In the genomic region with DNA sequence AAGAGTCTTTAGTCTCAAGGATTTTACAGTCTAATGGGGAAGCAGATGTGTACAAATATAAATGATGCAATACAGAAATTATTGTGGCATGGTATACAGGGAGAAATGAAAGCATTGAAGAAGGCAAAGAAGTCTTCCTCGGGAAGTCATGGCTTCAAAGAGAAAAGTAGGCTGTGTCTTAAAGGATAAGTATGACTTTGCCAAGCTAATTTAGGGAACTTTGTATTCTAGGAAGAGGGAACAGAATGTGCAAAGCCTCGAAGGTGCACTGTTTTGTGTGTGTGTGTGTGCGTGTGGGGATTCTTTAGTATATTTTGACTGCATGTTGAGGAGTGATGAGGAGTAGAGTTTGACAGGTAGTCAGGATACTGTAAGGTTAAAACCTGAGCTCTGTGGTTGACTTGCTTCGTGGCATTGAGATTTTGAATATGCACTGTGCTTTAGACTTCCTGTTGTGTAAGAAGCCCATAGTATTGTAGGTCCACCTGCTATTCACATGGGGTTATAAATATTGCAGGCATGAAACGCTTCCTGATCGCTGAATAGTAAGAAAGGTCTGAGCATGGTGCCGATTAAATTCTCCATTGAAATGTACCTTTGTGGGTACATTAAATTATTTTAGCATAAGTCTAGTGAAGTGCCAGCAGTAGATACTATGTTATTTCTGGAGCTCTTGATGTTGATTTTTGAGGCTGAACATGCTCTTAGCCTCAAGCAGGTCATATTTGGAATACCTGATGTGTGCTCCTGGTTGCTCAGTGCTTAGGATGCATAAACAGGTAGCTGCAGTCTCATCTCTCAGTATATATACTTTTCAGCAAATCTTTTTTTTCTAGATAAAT, we compare ENCODE assay signal across 8 cellular contexts. TPM values are rescaled to one million over a fixed set of nuclear protein-coding genes. Genes with fewer than 3 reads are reported as not detected.
DNase-seq lines count a peak whose midpoint lies in the region; ATAC-seq, FAIRE-seq and TF ChIP-seq lines count a peak whose summit lies in the region.

No MANE protein-coding gene starts in this region.

- RAD21 ChIA-PET in GM12878 (lab: Charles Lee; ENCODE audit: unreplicated experiment) = interaction anchor here (0.8 to 12.1 kb wide), 12 partner anchors 8 to 237 kb away, joined by 3 to 189 read pairs (median 6); a partner anchor contains a TSS

- TF ChIP-seq EP300 in GM12878 (IDR thresholded peaks at IDR 0.05; ENCODE audit: borderline replicate concordance in 1 of 2, control insufficient read depth in 1 of 2, low read depth in 2 of 2, low read length in 2 of 2) = no peak

- TSS peak; percentile 53 for BruUV-seq in GM12878 (replicated peaks; lab: Mats Ljungman, UMichigan)

- SMC1A ChIA-PET in GM12878 (lab: Charles Lee; ENCODE audit: uncharacterized antibody, unreplicated experiment) = interaction anchor here (1.0 to 18.1 kb wide), 7 partner anchors 12 to 229 kb away, joined by 3 to 426 read pairs (median 5); no protein-coding TSS in a partner anchor

- no peak; the same call in 1 of the 2 replicates for TF ChIP-seq POLR2A in GM12878 (IDR thresholded peaks at IDR 0.05; ENCODE audit: low read depth, low read length)

- POLR2A ChIA-PET in GM12878 (lab: Charles Lee) = interaction anchor here (0.5 to 15.7 kb wide), 9 partner anchors 6 to 228 kb away, joined by 3 to 243 read pairs (median 4); a partner anchor contains a TSS

- CTCF ChIA-PET in GM12878 (lab: Yijun Ruan, JAX) = interaction anchor here (0.7 to 18.7 kb wide), 12 partner anchors 9 to 69 kb away, joined by 3 to 271 read pairs (median 6); a partner anchor contains a TSS

- in situ Hi-C loops in GM12878 (cut with MboI) = no loop called here

- peaks cover 95% of the 10 kb centered on the region for H3K79me2 ChIP-seq in GM12878 (ENCODE audit: control insufficient read depth, insufficient read depth, low read length)

- peak overlapping the region; percentile 88 for H3K9ac ChIP-seq in GM12878 (ENCODE audit: control insufficient read depth, insufficient read depth, low read length)

- no peak for TF ChIP-seq CTCF in GM12878 (IDR thresholded peaks at IDR 0.05 in 2 of 3, conservative IDR thresholded peaks at IDR 0.05 in 1 of 3; ENCODE audit: control insufficient read depth in 2 of 3, extremely low read depth in 1 of 3, insufficient read depth in 1 of 3, low read depth in 3 of 3, low read length in 3 of 3)

- intact Hi-C loops in GM12878 (cut with micrococcal nuclease; ENCODE audit: unreplicated experiment) = no loop called here

- no peaks in the 10 kb centered on the region for H4K20me1 ChIP-seq in GM12878 (ENCODE audit: control insufficient read depth, insufficient read depth)

- peaks cover 0 to 21% of the 10 kb centered on the region in 2 experiments; a peak in 2 of 4 replicates for H3K36me3 ChIP-seq in GM12878 (ENCODE audit: control insufficient read depth in 2 of 2, insufficient read depth in 2 of 2, low read length in 1 of 2)

- ATAC-seq in GM12878 (peak; percentile 35), GM18868 (IDR thresholded peaks at IDR 0.05; ENCODE audit: unreplicated experiment) (no peak)
- peak; percentile 23 for ATAC-seq in stimulated activated naive CD8-positive, alpha-beta T cell treated with anti-CD3 and anti-CD28 coated beads, Interleukin-15, Interleukin-2, amounts not matched to agents 100 U/mL and 50 U/mL, for 24 hours

- H3K9me3 ChIP-seq in GM12878 (replicated peaks; ENCODE audit: control insufficient read depth, insufficient read depth, low read length) = no peaks in the 10 kb centered on the region

- peak overlapping the region; percentile 97 for H3K27ac ChIP-seq in GM12878 (ENCODE audit: control insufficient read depth, insufficient read depth)

- peak; percentile 54 for FAIRE-seq in GM12878 (lab: Jason Lieb, UNC)

- H3K27me3 ChIP-seq in GM12878 (replicated peaks in 1 of 2; ENCODE audit: control insufficient read depth in 2 of 2, insufficient read depth in 2 of 2, low read length in 1 of 2) = no peaks in the 10 kb centered on the region

- peaks cover 68% of the 10 kb centered on the region for H3K4me1 ChIP-seq in GM12878 (ENCODE audit: control insufficient read depth, insufficient read depth, low read length)

- TF ChIP-seq RAD21 in GM12878 (IDR thresholded peaks at IDR 0.05; ENCODE audit: insufficient read depth, low read depth, low read length) = no peak

- DNase-seq in SIG-M5 treated with dmso at 0.1 percent for 504 hours (lab: John Stamatoyannopoulos, UW; ENCODE audit: unreplicated experiment) = peak; percentile 49
- no peak for DNase-seq in SIG-M5 (lab: John Stamatoyannopoulos, UW)
- DNase-seq in KG1 (lab: John Stamatoyannopoulos, UW) = peak; percentile 17
- no peak for DNase-seq in GM12878 (ENCODE audit: low read depth, low spot score)
- no peak for DNase-seq in stimulated activated naive CD8-positive, alpha-beta T cell treated with anti-CD3 and anti-CD28 coated beads, Interleukin-15, Interleukin-2, amounts not matched to agents 100 U/mL and 50 U/mL, for 24 hours
- no peak for DNase-seq in mucosa of gallbladder (ENCODE audit: low spot score)
- DNase-seq in amniotic stem cell (lab: John Stamatoyannopoulos, UW) = no peak

- H3K4me3 ChIP-seq in GM12878 = peak overlapping the region; percentile 65

- under 1% methylated on average over 7 of the region's 7 CpGs for WGBS in GM12878 (ENCODE audit: insufficient coverage, insufficient replicate concordance, low lambda C conversion rate, missing lambda C conversion rate)

- H2AFZ ChIP-seq in GM12878 (ENCODE audit: control insufficient read depth, low read depth, low read length) = no peak overlapping the region

- H3K4me2 ChIP-seq in GM12878 (ENCODE audit: control insufficient read depth, insufficient read depth) = peak overlapping the region; percentile 93

TF ChIP-seq in GM12878, 131 proteins besides CTCF, POLR2A, EP300 and RAD21 (continues in another document):
- TF ChIP-seq, protein P1, sequence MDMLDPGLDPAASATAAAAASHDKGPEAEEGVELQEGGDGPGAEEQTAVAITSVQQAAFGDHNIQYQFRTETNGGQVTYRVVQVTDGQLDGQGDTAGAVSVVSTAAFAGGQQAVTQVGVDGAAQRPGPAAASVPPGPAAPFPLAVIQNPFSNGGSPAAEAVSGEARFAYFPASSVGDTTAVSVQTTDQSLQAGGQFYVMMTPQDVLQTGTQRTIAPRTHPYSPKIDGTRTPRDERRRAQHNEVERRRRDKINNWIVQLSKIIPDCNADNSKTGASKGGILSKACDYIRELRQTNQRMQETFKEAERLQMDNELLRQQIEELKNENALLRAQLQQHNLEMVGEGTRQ (IDR thresholded peaks at IDR 0.05; ENCODE audit: borderline replicate concordance, low read depth, low read length) = no peak
- TF ChIP-seq CREB1 (IDR thresholded peaks at IDR 0.05; ENCODE audit: low read depth) = no peak
- TF ChIP-seq CBX3 (IDR thresholded peaks at IDR 0.05; ENCODE audit: borderline replicate concordance, low read depth) = no peak
- TF ChIP-seq, protein P2, sequence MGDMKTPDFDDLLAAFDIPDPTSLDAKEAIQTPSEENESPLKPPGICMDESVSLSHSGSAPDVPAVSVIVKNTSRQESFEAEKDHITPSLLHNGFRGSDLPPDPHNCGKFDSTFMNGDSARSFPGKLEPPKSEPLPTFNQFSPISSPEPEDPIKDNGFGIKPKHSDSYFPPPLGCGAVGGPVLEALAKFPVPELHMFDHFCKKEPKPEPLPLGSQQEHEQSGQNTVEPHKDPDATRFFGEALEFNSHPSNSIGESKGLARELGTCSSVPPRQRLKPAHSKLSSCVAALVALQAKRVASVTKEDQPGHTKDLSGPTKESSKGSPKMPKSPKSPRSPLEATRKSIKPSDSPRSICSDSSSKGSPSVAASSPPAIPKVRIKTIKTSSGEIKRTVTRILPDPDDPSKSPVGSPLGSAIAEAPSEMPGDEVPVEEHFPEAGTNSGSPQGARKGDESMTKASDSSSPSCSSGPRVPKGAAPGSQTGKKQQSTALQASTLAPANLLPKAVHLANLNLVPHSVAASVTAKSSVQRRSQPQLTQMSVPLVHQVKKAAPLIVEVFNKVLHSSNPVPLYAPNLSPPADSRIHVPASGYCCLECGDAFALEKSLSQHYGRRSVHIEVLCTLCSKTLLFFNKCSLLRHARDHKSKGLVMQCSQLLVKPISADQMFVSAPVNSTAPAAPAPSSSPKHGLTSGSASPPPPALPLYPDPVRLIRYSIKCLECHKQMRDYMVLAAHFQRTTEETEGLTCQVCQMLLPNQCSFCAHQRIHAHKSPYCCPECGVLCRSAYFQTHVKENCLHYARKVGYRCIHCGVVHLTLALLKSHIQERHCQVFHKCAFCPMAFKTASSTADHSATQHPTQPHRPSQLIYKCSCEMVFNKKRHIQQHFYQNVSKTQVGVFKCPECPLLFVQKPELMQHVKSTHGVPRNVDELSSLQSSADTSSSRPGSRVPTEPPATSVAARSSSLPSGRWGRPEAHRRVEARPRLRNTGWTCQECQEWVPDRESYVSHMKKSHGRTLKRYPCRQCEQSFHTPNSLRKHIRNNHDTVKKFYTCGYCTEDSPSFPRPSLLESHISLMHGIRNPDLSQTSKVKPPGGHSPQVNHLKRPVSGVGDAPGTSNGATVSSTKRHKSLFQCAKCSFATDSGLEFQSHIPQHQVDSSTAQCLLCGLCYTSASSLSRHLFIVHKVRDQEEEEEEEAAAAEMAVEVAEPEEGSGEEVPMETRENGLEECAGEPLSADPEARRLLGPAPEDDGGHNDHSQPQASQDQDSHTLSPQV (IDR thresholded peaks at IDR 0.05) = no peak
- no peak; the same call in 1 of the 2 replicates for TF ChIP-seq CREM (IDR thresholded peaks at IDR 0.05; ENCODE audit: low read depth)
- TF ChIP-seq, protein P3, sequence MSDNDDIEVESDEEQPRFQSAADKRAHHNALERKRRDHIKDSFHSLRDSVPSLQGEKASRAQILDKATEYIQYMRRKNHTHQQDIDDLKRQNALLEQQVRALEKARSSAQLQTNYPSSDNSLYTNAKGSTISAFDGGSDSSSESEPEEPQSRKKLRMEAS (IDR thresholded peaks at IDR 0.05; ENCODE audit: low read depth, low read length) = no peak; the same call in none of the 2 replicates

RNA-seq across cellular contexts. Expression of a gene that starts 8.0 kb away (rescaled TPM):
- 113 and 116 TPM in 2 replicates for total RNA-seq in GM12878 (2013; cell fraction: nucleolus; rRNA removed)
- total RNA-seq in GM12878 (2014; rRNA removed) (103 and 107 TPM in 2 replicates), GM12878 (2014; rRNA removed; fragmentation: Illumina TruSeq; extraction: Trizol) (92.9 and 97.1 TPM in 2 replicates), GM12878 (2021) (115 and 121 TPM in 2 replicates), mucosa of gallbladder (47.6 TPM)
- 97.2 TPM for polyA plus RNA-seq in GM12878 (2011; ENCODE audit: low read depth)
- polyA plus RNA-seq in GM12878 (2011; rRNA removed) (103 and 120 TPM in 2 replicates), GM12878 (2014; fragmentation: Illumina TruSeq; extraction: Trizol) (177 and 223 TPM in 2 replicates), GM12878 (2014; fragmentation: Nextera tagmentation; extraction: Ambion mirVana) (10 to 100 TPM; 33.4 to 42.4 TPM), GM12878 (2014; rRNA removed) (98.3 and 107 TPM in 2 replicates), GM12878 (2016; fragmentation: Nextera tagmentation; extraction: Ambion mirVana) (100 to 1,000 TPM in 1 of 2 experiments, 10 to 100 TPM in 1; 92.1 to 108 TPM)
- polyA plus RNA-seq in GM12878 (2011; cell fraction: cytosol; rRNA removed) = 116 and 137 TPM in 2 replicates
- polyA plus RNA-seq in GM12878 (2011; cell fraction: nucleus; rRNA removed) = 79.9 and 86.8 TPM in 2 replicates
- 109 and 156 TPM in 2 replicates for polyA plus RNA-seq in GM12878 (2012)
- 136 and 166 TPM in 2 replicates for polyA minus RNA-seq in GM12878 (2011; rRNA and poly(A)+ RNA removed)
- polyA minus RNA-seq in GM12878 (2011; cell fraction: cytosol; rRNA and poly(A)+ RNA removed) = 42.6 and 47.7 TPM in 2 replicates
- 26.1 and 37.2 TPM in 2 replicates for polyA minus RNA-seq in GM12878 (2011; cell fraction: nucleus; rRNA and poly(A)+ RNA removed)

Comparison
In these comparisons a context has a peak if more than half of its experiments do, and no peak if none do; other contexts are left out.
1. DNase-seq: peak in SIG-M5 treated with dmso at 0.1 percent for 504 hours (single experiment) and KG1 (single experiment); none in SIG-M5 (single experiment), GM12878 (single experiment), stimulated activated naive CD8-positive, alpha-beta T cell treated with anti-CD3 and anti-CD28 coated beads, Interleukin-15, Interleukin-2, amounts not matched to agents 100 U/mL and 50 U/mL, for 24 hours (single experiment), mucosa of gallbladder (single experiment) and amniotic stem cell (single experiment).